ENCODE assay signal across 9 cellular contexts in genomic region chr10:11737258-11738032, GRCh38. TPM values are rescaled to one million over a fixed set of nuclear protein-coding genes. Genes with fewer than 3 reads are reported as not detected.
A peak's percentile ranks its signal among the peaks of the same experiment; 100 is the strongest.
DNase-seq lines count a peak whose midpoint lies in the region; ATAC-seq and TF ChIP-seq lines count a peak whose summit lies in the region.
"Not testable (repeated sequence)": the region's sequence is repeated elsewhere in the genome, so short reads cannot be mapped to it uniquely, and the experiment has no call there.
"Had no signal": no experiment of that assay in that cellular context is flagged by ENCODE, and none has a peak within 500 bp of the region (broad histone marks: within the 10 kb centered on the region; RNA-seq: fewer than 3 reads in every experiment).

No MANE protein-coding gene starts in this region.

- not testable (repeated sequence) for TF ChIP-seq POLR2A in NB4 (IDR thresholded peaks at IDR 0.05; ENCODE audit: extremely low read depth, insufficient read length)

- H3K14ac ChIP-seq in neuronal stem cell (ENCODE audit: low read length): peak overlapping the region; percentile 48

- peak overlapping the region; percentile 49 for H3K18ac ChIP-seq in neuronal stem cell (ENCODE audit: low read length)

- H3K4me3 Mint-ChIP-seq in activated B cell treated with CpG ODN at 0.5 μM for 24 hours (peak overlapping the region; percentile 85), brain (peak overlapping the region in 3 of 5 experiments; percentile 67 to 77 (median 71)), memory B cell (peak overlapping the region; percentile 81), type B pancreatic cell (peak overlapping the region; percentile 89)

- H3K4me1 Mint-ChIP-seq in activated B cell treated with CpG ODN at 0.5 μM for 24 hours (peaks cover 16% of the 10 kb centered on the region), brain (peaks cover 18% of the 10 kb centered on the region), type B pancreatic cell (ENCODE audit: unreplicated experiment) (peaks cover 19% of the 10 kb centered on the region)
- not testable (repeated sequence) for H3K4me1 Mint-ChIP-seq in memory B cell

- H4K91ac ChIP-seq in neuronal stem cell (ENCODE audit: low read depth, low read length, poor library complexity): not testable (repeated sequence)

- POLR2A ChIA-PET in activated B cell treated with CpG ODN at 0.5 μM for 24 hours (lab: Charles Lee): interaction anchor here (0.6 kb wide), 1 partner anchor 63 kb away, joined by 5 read pairs; no protein-coding TSS in a partner anchor

- H2BK15ac ChIP-seq in neuronal stem cell (ENCODE audit: low read length): not testable (repeated sequence)

- H3K79me1 ChIP-seq in neuronal stem cell (ENCODE audit: low read depth, low read length): not testable (repeated sequence)

- CTCF ChIA-PET in activated B cell treated with CpG ODN at 0.5 μM for 24 hours (lab: Charles Lee): interaction anchor here (2.7 kb wide), 1 partner anchor 20 kb away, joined by 8 read pairs; no protein-coding TSS in a partner anchor

- peak; percentile 10 for ATAC-seq in activated B cell treated with CpG ODN at 0.5 μM for 24 hours (ENCODE audit: low read depth)
- ATAC-seq in Right ventricle myocardium superior (ENCODE audit: poor library complexity): peak; percentile 44
- not testable (repeated sequence) for ATAC-seq in memory B cell (ENCODE audit: low read depth)

- H3K9ac ChIP-seq in neuronal stem cell (ENCODE audit: low read depth, low read length, poor library complexity): not testable (repeated sequence)

- H3K4ac ChIP-seq in neuronal stem cell (ENCODE audit: low read length): not testable (repeated sequence)

- H2BK120ac ChIP-seq in neuronal stem cell (ENCODE audit: low read depth, low read length): not testable (repeated sequence)

- not testable (repeated sequence) for H4K8ac ChIP-seq in neuronal stem cell (ENCODE audit: low read depth, low read length)

- peak overlapping the region; percentile 22 for H2BK5ac ChIP-seq in neuronal stem cell (ENCODE audit: low read length)

- not testable (repeated sequence) for H2AK5ac ChIP-seq in neuronal stem cell (ENCODE audit: low read depth, low read length)

- whole genome bisulfite sequencing in neuronal stem cell (ENCODE audit: extremely low coverage in 2 of 2, insufficient read length in 2 of 2, insufficient replicate concordance in 1 of 2), 2 donors: no CpG with 5 or more reads among the region's 27 CpGs

- H2AFZ ChIP-seq in neuronal stem cell (ENCODE audit: low read length): peak overlapping the region; percentile 13

- peak overlapping the region; percentile 70 for H3K23ac ChIP-seq in neuronal stem cell (ENCODE audit: low read depth, low read length, poor library complexity)

- H3K27me3 ChIP-seq in neuronal stem cell (ENCODE audit: control insufficient read depth in 3 of 3, insufficient read depth in 3 of 3, low read depth in 1 of 3, low read length in 3 of 3): not testable (repeated sequence)

- H3K27ac ChIP-seq in neuronal stem cell (replicated peaks; ENCODE audit: low read length): not testable (repeated sequence)

- not testable (repeated sequence) for H3K36me3 Mint-ChIP-seq in activated B cell treated with CpG ODN at 0.5 μM for 24 hours (ENCODE audit: low read depth); brain; memory B cell; type B pancreatic cell

- H3K4me2 ChIP-seq in neuronal stem cell (ENCODE audit: insufficient read depth, low read length, poor library complexity, severe bottlenecking): not testable (repeated sequence)

- intact Hi-C loops in activated B cell treated with CpG ODN at 0.5 μM for 24 hours (cut with micrococcal nuclease); Right ventricle myocardium superior (cut with DNase I): not testable (repeated sequence)

- peaks cover 2 to 10% of the 10 kb centered on the region in 2 donors for H3K9me3 ChIP-seq in neuronal stem cell (replicated peaks in 1 of 2; ENCODE audit: control insufficient read depth in 2 of 2, insufficient read depth in 1 of 2, low read depth in 1 of 2, low read length in 2 of 2)

- not testable (repeated sequence) for H2BK12ac ChIP-seq in neuronal stem cell (ENCODE audit: low read length)

- TF ChIP-seq CTCF in NB4 (IDR thresholded peaks at IDR 0.05; ENCODE audit: low read depth, low read length); activated B cell treated with CpG ODN at 0.5 μM for 24 hours (IDR thresholded peaks at IDR 0.05); brain (conservative IDR thresholded peaks at IDR 0.05); type B pancreatic cell (conservative IDR thresholded peaks at IDR 0.05): not testable (repeated sequence)

- not testable (repeated sequence) for H3K27me3 Mint-ChIP-seq in activated B cell treated with CpG ODN at 0.5 μM for 24 hours, brain, memory B cell, type B pancreatic cell

- H3K4me1 ChIP-seq in neuronal stem cell (ENCODE audit: control insufficient read depth in 2 of 2, insufficient read depth in 1 of 2, low read depth in 1 of 2, low read length in 2 of 2): not testable (repeated sequence)

- H3K36me3 ChIP-seq in neuronal stem cell (replicated peaks in 1 of 2; ENCODE audit: control insufficient read depth in 2 of 2, insufficient read depth in 2 of 2, low read length in 2 of 2): not testable (repeated sequence)

- peak overlapping the region; percentile 21 for H3K4me3 ChIP-seq in NB4 (ENCODE audit: low read depth, low read length)
- H3K4me3 ChIP-seq in neuronal stem cell (ENCODE audit: low read length in 2 of 2): not testable (repeated sequence)

- not testable (repeated sequence) for H3K9me3 Mint-ChIP-seq in activated B cell treated with CpG ODN at 0.5 μM for 24 hours, memory B cell, type B pancreatic cell
- peaks cover 8 to 17% (median 16%) of the 10 kb centered on the region in 5 experiments for H3K9me3 Mint-ChIP-seq in brain

- H3K27ac Mint-ChIP-seq in activated B cell treated with CpG ODN at 0.5 μM for 24 hours (peak overlapping the region; percentile 89), brain (peak overlapping the region in 1 of 5 experiments; percentile 92), memory B cell (peak overlapping the region; percentile 24), type B pancreatic cell (peak overlapping the region; percentile 90)

- DNase-seq in DMS53 treated with DMSO at 0.1 percent for 48 hours (lab: John Stamatoyannopoulos, UW; ENCODE audit: unreplicated experiment) (peak; percentile 28), NB4 (ENCODE audit: low read depth) (peak; percentile 3)
- not testable (repeated sequence) for DNase-seq in activated B cell treated with CpG ODN at 0.5 μM for 24 hours; Right ventricle myocardium superior; memory B cell (ENCODE audit: low spot score in 2 of 2); neuronal stem cell (ENCODE audit: low spot score); type B pancreatic cell (ENCODE audit: extremely low spot score, unreplicated experiment)

RNA-seq across cellular contexts. Expression of gene ECHDC3, which starts 4.7 kb away (rescaled TPM):
- 10.1 and 12.5 TPM in 2 replicates for total RNA-seq in activated B cell treated with CpG ODN at 0.5 μM for 24 hours
- 19.5 TPM for polyA plus RNA-seq in brain (ENCODE audit: insufficient read depth, low read depth, low replicate concordance)
- total RNA-seq in Right ventricle myocardium superior: 105 TPM
- polyA plus RNA-seq in neuronal stem cell (2013, experiment 1 of 2): 9.9 TPM
- 10.0 TPM for polyA plus RNA-seq in neuronal stem cell (2013, experiment 2 of 2)
- total RNA-seq in type B pancreatic cell (ENCODE audit: low replicate concordance): 4.0 and 6.1 TPM in 2 replicates
- total RNA-seq: activated T-helper 2 cell treated with anti-CD3 and anti-CD28 coated beads, Interferon-gamma antibody, Interleukin-2, Interleukin-4, amounts not matched to agents 10 μg/mL and 5 μg/mL and 100 μg/mL, durations not matched to agents 14 hours and 24 hours and 36 hours had no signal
